Comparison of ENCODE assay signal across 8 cellular contexts in the genomic region with DNA sequence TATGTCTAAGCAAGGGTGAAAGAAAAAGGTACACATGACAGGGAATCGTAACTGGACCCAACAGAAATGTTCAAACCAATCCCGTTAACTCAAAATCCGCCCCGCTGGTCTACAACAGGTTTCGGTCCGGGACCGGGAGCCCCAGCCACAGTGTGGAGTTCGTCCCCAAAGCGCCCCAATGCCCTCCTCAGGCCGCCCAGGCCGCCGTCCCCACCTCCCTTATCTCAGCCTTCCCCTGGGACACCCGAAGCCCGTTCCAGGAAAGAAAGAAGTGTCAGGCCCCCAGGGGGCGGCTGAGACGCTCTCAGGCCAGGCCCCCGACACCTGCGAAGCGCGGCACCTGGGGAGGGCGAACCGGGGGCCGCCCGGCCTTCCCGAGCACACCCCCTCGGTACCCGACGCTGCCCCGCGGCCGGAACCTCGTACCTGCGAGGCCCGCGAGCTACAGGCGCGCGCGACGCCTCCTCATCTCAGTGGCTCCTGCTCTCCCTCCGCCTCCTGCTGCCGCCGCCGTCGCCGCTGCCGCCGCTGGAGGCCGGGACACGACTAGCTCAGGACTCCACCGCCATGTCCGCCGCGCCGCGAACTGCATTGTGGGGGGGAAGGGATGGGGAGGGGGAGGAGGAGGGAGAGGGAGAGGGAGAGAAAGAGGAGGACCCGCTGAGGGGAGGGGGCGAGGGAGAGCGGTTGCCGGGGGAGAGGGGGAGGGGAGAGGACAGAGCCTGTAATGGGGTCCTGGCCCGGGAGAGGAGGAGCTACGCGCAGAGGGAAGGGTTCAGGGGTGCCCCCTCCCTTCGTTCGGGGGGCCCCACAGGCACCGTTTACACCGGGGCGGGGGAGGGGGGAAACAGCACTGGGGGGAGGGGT. TPM values are rescaled to one million over a fixed set of nuclear protein-coding genes. Genes with fewer than 3 reads are reported as not detected.
DNase-seq lines count a peak whose midpoint lies in the region; ATAC-seq and TF ChIP-seq lines count a peak whose summit lies in the region.

A gene with protein sequence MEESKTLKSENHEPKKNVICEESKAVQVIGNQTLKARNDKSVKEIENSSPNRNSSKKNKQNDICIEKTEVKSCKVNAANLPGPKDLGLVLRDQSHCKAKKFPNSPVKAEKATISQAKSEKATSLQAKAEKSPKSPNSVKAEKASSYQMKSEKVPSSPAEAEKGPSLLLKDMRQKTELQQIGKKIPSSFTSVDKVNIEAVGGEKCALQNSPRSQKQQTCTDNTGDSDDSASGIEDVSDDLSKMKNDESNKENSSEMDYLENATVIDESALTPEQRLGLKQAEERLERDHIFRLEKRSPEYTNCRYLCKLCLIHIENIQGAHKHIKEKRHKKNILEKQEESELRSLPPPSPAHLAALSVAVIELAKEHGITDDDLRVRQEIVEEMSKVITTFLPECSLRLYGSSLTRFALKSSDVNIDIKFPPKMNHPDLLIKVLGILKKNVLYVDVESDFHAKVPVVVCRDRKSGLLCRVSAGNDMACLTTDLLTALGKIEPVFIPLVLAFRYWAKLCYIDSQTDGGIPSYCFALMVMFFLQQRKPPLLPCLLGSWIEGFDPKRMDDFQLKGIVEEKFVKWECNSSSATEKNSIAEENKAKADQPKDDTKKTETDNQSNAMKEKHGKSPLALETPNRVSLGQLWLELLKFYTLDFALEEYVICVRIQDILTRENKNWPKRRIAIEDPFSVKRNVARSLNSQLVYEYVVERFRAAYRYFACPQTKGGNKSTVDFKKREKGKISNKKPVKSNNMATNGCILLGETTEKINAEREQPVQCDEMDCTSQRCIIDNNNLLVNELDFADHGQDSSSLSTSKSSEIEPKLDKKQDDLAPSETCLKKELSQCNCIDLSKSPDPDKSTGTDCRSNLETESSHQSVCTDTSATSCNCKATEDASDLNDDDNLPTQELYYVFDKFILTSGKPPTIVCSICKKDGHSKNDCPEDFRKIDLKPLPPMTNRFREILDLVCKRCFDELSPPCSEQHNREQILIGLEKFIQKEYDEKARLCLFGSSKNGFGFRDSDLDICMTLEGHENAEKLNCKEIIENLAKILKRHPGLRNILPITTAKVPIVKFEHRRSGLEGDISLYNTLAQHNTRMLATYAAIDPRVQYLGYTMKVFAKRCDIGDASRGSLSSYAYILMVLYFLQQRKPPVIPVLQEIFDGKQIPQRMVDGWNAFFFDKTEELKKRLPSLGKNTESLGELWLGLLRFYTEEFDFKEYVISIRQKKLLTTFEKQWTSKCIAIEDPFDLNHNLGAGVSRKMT (N-terminal part only) (minus strand): TSS at position 588 of the 867 bp plus-strand sequence. CDS start 26,812 bp downstream, outside the sequence.

- H3K4ac ChIP-seq in H9 (ENCODE audit: low read depth, low read length): no peak within 1 kb of the TSS

- H3K4me1 Mint-ChIP-seq in H9: peaks cover 28 to 33% of the 10 kb centered on the region in 2 experiments

- H3K36me3 ChIP-seq in adipocyte (ENCODE audit: control insufficient read depth, insufficient read depth, low read length, severe bottlenecking) (no peaks in the 10 kb centered on the region), heart right ventricle (no peaks in the 10 kb centered on the region), tibial nerve (no peaks in the 10 kb centered on the region)

- H2BK20ac ChIP-seq in H9 (ENCODE audit: low read depth, low read length, poor library complexity, severe bottlenecking): no peak within 1 kb of the TSS

- no peak within 1 kb of the TSS for H2BK12ac ChIP-seq in H9 (ENCODE audit: insufficient read length, low read depth, low read length)

- peak in 1 of 2 donors; percentile 85 for TF ChIP-seq EP300 in tibial nerve (IDR thresholded peaks at IDR 0.05)

- peak; percentile 33; the same call in 1 of the 3 replicates for TF ChIP-seq CTCF in H9 (conservative IDR thresholded peaks at IDR 0.05)
- TF ChIP-seq CTCF in heart right ventricle (IDR thresholded peaks at IDR 0.05): peak in 3 of 9 donors; percentile 21 to 24 (median 23)
- peak in 1 of 5 experiments; percentile 5 for TF ChIP-seq CTCF in tibial nerve (IDR thresholded peaks at IDR 0.05)

- intact Hi-C loops in heart right ventricle (cut with DNase I): loop anchor here in 5 of 10 donors (2.0 to 10.0 kb wide), 5 partner anchors 50 to 135 kb away; partner anchors contain the start of genes GPX7 (in 5 of the 5) and SHISAL2A (in 1 of the 5)

- no peaks in the 10 kb centered on the region for H3K27me3 Mint-ChIP-seq in H9 (ENCODE audit: low read depth)

- DNase-seq in EL (peak; percentile 83), H9 (peak; percentile 95), NAMALWA (ENCODE audit: low spot score) (peak; percentile 87), SW480 (ENCODE audit: low spot score) (peak; percentile 85), adipocyte (ENCODE audit: low read depth) (peak; percentile 86), heart right ventricle (peak; percentile 81 to 86), pons (ENCODE audit: low spot score) (peak; percentile 73), tibial nerve (ENCODE audit: low spot score in 2 of 2) (peak; percentile 56 to 71)

- peak; percentile 88 to 96 (median 92) for ATAC-seq in heart right ventricle

- no peak within 1 kb of the TSS for H3T11ph ChIP-seq in H9 (ENCODE audit: low read length)

- H4K20me1 ChIP-seq in H9 (ENCODE audit: control insufficient read depth, insufficient read depth, insufficient read length): no peaks in the 10 kb centered on the region

- peaks cover 5% of the 10 kb centered on the region; the same call in 1 of the 2 replicates for H3K4me1 ChIP-seq in H9 (ENCODE audit: insufficient read depth, low read length)
- peaks cover 23% of the 10 kb centered on the region for H3K4me1 ChIP-seq in adipocyte (ENCODE audit: control insufficient read depth, insufficient read depth, low read length)
- H3K4me1 ChIP-seq in heart right ventricle: peaks cover 0 to 37% (median 27%) of the 10 kb centered on the region in 9 donors
- peaks cover 0 to 33% (median 8%) of the 10 kb centered on the region in 4 donors for H3K4me1 ChIP-seq in tibial nerve

- no peaks in the 10 kb centered on the region for H3K9me3 ChIP-seq in H9 (ENCODE audit: control insufficient read depth, low read depth, low read length)
- H3K9me3 ChIP-seq in adipocyte (ENCODE audit: control insufficient read depth, low read length): no peaks in the 10 kb centered on the region
- no peaks in the 10 kb centered on the region for H3K9me3 ChIP-seq in heart right ventricle
- no peaks in the 10 kb centered on the region for H3K9me3 ChIP-seq in tibial nerve

- no peak within 1 kb of the TSS for H2BK5ac ChIP-seq in H9 (ENCODE audit: insufficient read length, low read length)

- no peaks in the 10 kb centered on the region for H3K27me3 ChIP-seq in H9 (ENCODE audit: insufficient read depth, low read length)
- no peaks in the 10 kb centered on the region for H3K27me3 ChIP-seq in adipocyte (replicated peaks; ENCODE audit: control insufficient read depth, insufficient read depth, low read length)
- no peaks in the 10 kb centered on the region for H3K27me3 ChIP-seq in heart right ventricle
- H3K27me3 ChIP-seq in tibial nerve: no peaks in the 10 kb centered on the region

- H3K9ac ChIP-seq in H9 (ENCODE audit: extremely low read depth, insufficient read length, low read length) (peak within 1 kb of the TSS; percentile 67), adipocyte (ENCODE audit: low read length) (peak within 1 kb of the TSS; percentile 94)

- peaks cover 10% of the 10 kb centered on the region; the same call in 1 of the 2 replicates for H3K79me2 ChIP-seq in H9 (ENCODE audit: insufficient read depth, low read length)

- H3K23me2 ChIP-seq in H9 (ENCODE audit: insufficient read length, low read depth, low read length, poor library complexity, severe bottlenecking): peaks cover 10% of the 10 kb centered on the region

- H2BK120ac ChIP-seq in H9 (ENCODE audit: low read depth, low read length, poor library complexity, severe bottlenecking): no peak within 1 kb of the TSS

- H3K9me3 Mint-ChIP-seq in H9: no peaks in the 10 kb centered on the region

- no peak within 1 kb of the TSS for H2AK5ac ChIP-seq in H9 (ENCODE audit: insufficient read length, low read length)

- H3K56ac ChIP-seq in H9 (ENCODE audit: insufficient read length, low read depth, low read length): no peak within 1 kb of the TSS

- H3K79me1 ChIP-seq in H9 (ENCODE audit: insufficient read depth, low read depth, low read length, poor library complexity, severe bottlenecking): no peaks in the 10 kb centered on the region

- H2BK15ac ChIP-seq in H9 (ENCODE audit: low read depth, low read length): peak within 1 kb of the TSS; percentile 57; the same call in 1 of the 2 replicates

- H3K23ac ChIP-seq in H9 (ENCODE audit: insufficient read length, low read depth, low read length): no peak within 1 kb of the TSS

- H3K27ac Mint-ChIP-seq in H9: peak within 1 kb of the TSS; percentile 79 to 90 (median 84)

- WGBS in H9 (ENCODE audit: extremely low coverage, insufficient read length, low lambda C conversion rate): no CpG with 5 or more reads among the region's 68 CpGs
- 1% methylated on average over 60 to 68 of the region's 68 CpGs for WGBS in heart right ventricle, 2 donors
- 1% methylated on average over 30 to 34 of the region's 68 CpGs for WGBS in tibial nerve, 2 donors

- H3K14ac ChIP-seq in H9 (ENCODE audit: insufficient read depth, low read length): peak within 1 kb of the TSS; percentile 92

- TF ChIP-seq POLR2A in tibial nerve (IDR thresholded peaks at IDR 0.05): peak in 1 of 2 donors; percentile 43

- H3K4me3 ChIP-seq in adipocyte (ENCODE audit: low read length): peak within 1 kb of the TSS; percentile 96
- H3K4me3 ChIP-seq in heart right ventricle: peak within 1 kb of the TSS; percentile 87 to 99 (median 96)
- H3K4me3 ChIP-seq in tibial nerve: peak within 1 kb of the TSS; percentile 89 to 100 (median 98)

- H4K5ac ChIP-seq in H9 (ENCODE audit: insufficient read length, low read depth, low read length): no peak within 1 kb of the TSS

- no peak within 1 kb of the TSS for H4K8ac ChIP-seq in H9 (replicated peaks; ENCODE audit: insufficient read length, low read depth, low read length)

- H3K4me3 Mint-ChIP-seq in H9: peak within 1 kb of the TSS; percentile 80 to 88; a peak in 4 of 5 replicates

- H3K18ac ChIP-seq in H9 (ENCODE audit: insufficient read length, low read depth, low read length): peak within 1 kb of the TSS; percentile 85

- H3K4me2 ChIP-seq in H9 (ENCODE audit: insufficient read depth, insufficient read length, low read length): peak within 1 kb of the TSS; percentile 84

- H2AFZ ChIP-seq in H9 (ENCODE audit: low read length): no peak within 1 kb of the TSS

- no peak within 1 kb of the TSS for H4K91ac ChIP-seq in H9 (ENCODE audit: insufficient read length, low read depth, low read length)

- H3K36me3 Mint-ChIP-seq in H9 (ENCODE audit: insufficient read depth in 1 of 3, low read depth in 3 of 3): no peaks in the 10 kb centered on the region

- no peak within 1 kb of the TSS for H3K27ac ChIP-seq in H9 (ENCODE audit: insufficient read length, low read depth, low read length)
- peak within 1 kb of the TSS; percentile 67 to 94 (median 89) for H3K27ac ChIP-seq in heart right ventricle
- peak within 1 kb of the TSS; percentile 92 to 97 (median 95) for H3K27ac ChIP-seq in tibial nerve

RNA-seq across cellular contexts. Expression of the gene that starts here (rescaled TPM):
- total RNA-seq in H9 (2021) (52.6 and 59.3 TPM in 2 replicates), heart right ventricle (10 to 100 TPM; 25.5 to 40.6 (median 32.5) TPM), tibial nerve (100 to 1,000 TPM in 1 of 4 donors, 10 to 100 TPM in 3; 78.1 to 127 (median 82.3) TPM)
- 10 to 100 TPM; 16.9 to 26.6 TPM for polyA plus RNA-seq in heart right ventricle
